Comparison of ENCODE assay signal across 9 cellular contexts in genomic region chr19:16457195-16457953, GRCh38. TPM values are rescaled to one million over a fixed set of nuclear protein-coding genes. Genes with fewer than 3 reads are reported as not detected.
DNase-seq lines count a peak whose midpoint lies in the region; ATAC-seq and TF ChIP-seq lines count a peak whose summit lies in the region.
"Had no signal": no experiment of that assay in that cellular context is flagged by ENCODE, and none has a peak within 500 bp of the region (broad histone marks: within the 10 kb centered on the region; RNA-seq: fewer than 3 reads in every experiment).

No MANE protein-coding gene starts in this region.

- H3K4me3 Mint-ChIP-seq in activated CD4-positive, alpha-beta T cell treated with anti-CD3 and anti-CD28 coated beads, Interleukin-2, amount 10 ng/mL, durations not matched to agents 7 days and 5 days: no peak overlapping the region

- H3K4me3 ChIP-seq in H7 (ENCODE audit: insufficient read depth, low read depth, low read length) (no peak overlapping the region), gastrocnemius medialis (peak overlapping the region; percentile 15 to 41 (median 34))

- no peaks in the 10 kb centered on the region for H3K9me3 ChIP-seq in gastrocnemius medialis

- H3K4me1 Mint-ChIP-seq in activated CD4-positive, alpha-beta T cell treated with anti-CD3 and anti-CD28 coated beads, Interleukin-2, amount 10 ng/mL, durations not matched to agents 7 days and 5 days: peaks cover 21% of the 10 kb centered on the region

- no peak for TF ChIP-seq CTCF in gastrocnemius medialis (IDR thresholded peaks at IDR 0.05 in 4 of 5, conservative IDR thresholded peaks at IDR 0.05 in 1 of 5)

- CTCF ChIA-PET in activated CD4-positive, alpha-beta T cell treated with anti-CD3 and anti-CD28 coated beads, Interleukin-2, amount 10 ng/mL, durations not matched to agents 7 days and 5 days (lab: Charles Lee): interaction anchor here (1.2 to 1.5 kb wide), 2 partner anchors 11 to 124 kb away, joined by 3 to 4 read pairs; no protein-coding TSS in a partner anchor

- H3K27ac ChIP-seq in gastrocnemius medialis: peak overlapping the region; percentile 91 to 99 (median 96)

- no peaks in the 10 kb centered on the region for H3K27me3 Mint-ChIP-seq in activated CD4-positive, alpha-beta T cell treated with anti-CD3 and anti-CD28 coated beads, Interleukin-2, amount 10 ng/mL, durations not matched to agents 7 days and 5 days

- TF ChIP-seq POLR2A in gastrocnemius medialis (IDR thresholded peaks at IDR 0.05): peak in 1 of 2 donors; percentile 27

- POLR2A ChIA-PET in activated CD4-positive, alpha-beta T cell treated with anti-CD3 and anti-CD28 coated beads, Interleukin-2, amount 10 ng/mL, durations not matched to agents 7 days and 5 days (lab: Charles Lee): no interaction called here

- H3K9me3 Mint-ChIP-seq in activated CD4-positive, alpha-beta T cell treated with anti-CD3 and anti-CD28 coated beads, Interleukin-2, amount 10 ng/mL, durations not matched to agents 7 days and 5 days: no peaks in the 10 kb centered on the region

- no peaks in the 10 kb centered on the region for H3K27me3 ChIP-seq in H7 (ENCODE audit: control insufficient read depth, insufficient read depth, low read length)
- H3K27me3 ChIP-seq in gastrocnemius medialis: no peaks in the 10 kb centered on the region

- intact Hi-C loops in left cardiac atrium (cut with DNase I): no loop called here
- intact Hi-C loops in gastrocnemius medialis (cut with DNase I; ENCODE audit: low total_unique reads): loop anchor here (5.0 kb wide), 1 partner anchor 125 kb away; no protein-coding TSS in a partner anchor

- no peaks in the 10 kb centered on the region for H3K36me3 Mint-ChIP-seq in activated CD4-positive, alpha-beta T cell treated with anti-CD3 and anti-CD28 coated beads, Interleukin-2, amount 10 ng/mL, durations not matched to agents 7 days and 5 days (ENCODE audit: low read depth)

- H3K36me3 ChIP-seq in H7 (replicated peaks; ENCODE audit: control insufficient read depth, insufficient read depth, low read length) (no peaks in the 10 kb centered on the region), gastrocnemius medialis (no peaks in the 10 kb centered on the region)

- peak; percentile 31 to 54 for ATAC-seq in left cardiac atrium
- ATAC-seq in gastrocnemius medialis: peak; percentile 19 to 26
- no peak for ATAC-seq in HG03159 (IDR thresholded peaks at IDR 0.05; ENCODE audit: unreplicated experiment)
- ATAC-seq in GM18520 (IDR thresholded peaks at IDR 0.05; ENCODE audit: unreplicated experiment): no peak

- in situ Hi-C loops in gastrocnemius medialis (cut with MboI; ENCODE audit: low sequenced_read_pairs in 4 of 4): loop anchor here in 2 of 4 donors (25.0 kb wide), 1 partner anchor 1580 kb away; no protein-coding TSS in a partner anchor

- H3K4me1 ChIP-seq in gastrocnemius medialis: peaks cover 84 to 95% of the 10 kb centered on the region in 2 donors

- H3K27ac Mint-ChIP-seq in activated CD4-positive, alpha-beta T cell treated with anti-CD3 and anti-CD28 coated beads, Interleukin-2, amount 10 ng/mL, durations not matched to agents 7 days and 5 days: peak overlapping the region; percentile 39

- peak; percentile 63 for DNase-seq in A172 (ENCODE audit: low spot score)
- peak; percentile 62 for DNase-seq in H7
- no peak for DNase-seq in activated CD4-positive, alpha-beta T cell treated with anti-CD3 and anti-CD28 coated beads, Interleukin-2, amount 10 ng/mL, durations not matched to agents 7 days and 5 days
- peak; percentile 48 for DNase-seq in left cardiac atrium
- peak in 1 of 2 donors; percentile 71 for DNase-seq in gastrocnemius medialis
- no peak for DNase-seq in DMS153 (lab: John Stamatoyannopoulos, UW)

RNA-seq across cellular contexts. Expression of gene EPS15L1, which starts 14.4 kb away (rescaled TPM):
- 9.4 and 12.3 TPM in 2 replicates for total RNA-seq in A172 (2014; rRNA removed; shearing (Covaris generic))
- 12.3 and 13.1 TPM in 2 replicates for total RNA-seq in H7 (2014; rRNA removed; shearing (Covaris generic))
- 10 to 100 TPM; 33.3 to 39.1 TPM for total RNA-seq in activated CD4-positive, alpha-beta T cell treated with anti-CD3 and anti-CD28 coated beads, Interleukin-2, amount 10 ng/mL, durations not matched to agents 7 days and 5 days
- total RNA-seq in left cardiac atrium (10 to 100 TPM; 59.9 to 67.4 TPM), gastrocnemius medialis (10 to 100 TPM; 52.5 to 61.7 (median 59.7) TPM)

RNA-seq across cellular contexts. Expression of gene CALR3, which starts 38.6 kb away (rescaled TPM):
- total RNA-seq in A172 (2014; rRNA removed; shearing (Covaris generic)): not detected in 2 replicates
- total RNA-seq in H7 (2014; rRNA removed; shearing (Covaris generic)): 0.52 and 0.97 TPM in 2 replicates
- total RNA-seq in activated CD4-positive, alpha-beta T cell treated with anti-CD3 and anti-CD28 coated beads, Interleukin-2, amount 10 ng/mL, durations not matched to agents 7 days and 5 days: not detected
- total RNA-seq in left cardiac atrium: not detected
- total RNA-seq in gastrocnemius medialis: not detected
- total RNA-seq: subcutaneous adipose tissue had no signal

RNA-seq across cellular contexts. Expression of gene C19orf44, which starts 38.8 kb away (rescaled TPM):
- 3.4 and 4.2 TPM in 2 replicates for total RNA-seq in A172 (2014; rRNA removed; shearing (Covaris generic))
- total RNA-seq in H7 (2014; rRNA removed; shearing (Covaris generic)): 3.6 and 4.7 TPM in 2 replicates
- 1 to 10 TPM; 3.1 to 3.9 TPM for total RNA-seq in activated CD4-positive, alpha-beta T cell treated with anti-CD3 and anti-CD28 coated beads, Interleukin-2, amount 10 ng/mL, durations not matched to agents 7 days and 5 days
- total RNA-seq in left cardiac atrium (1 to 10 TPM; 2.4 to 3.8 TPM), gastrocnemius medialis (1 to 10 TPM; 4.1 to 7.1 (median 5.0) TPM)

Comparison
In these comparisons a context has a peak if more than half of its experiments do, and no peak if none do; other contexts are left out.
1. DNase-seq: peak in A172 (single experiment), H7 (single experiment) and left cardiac atrium (single experiment); none in activated CD4-positive, alpha-beta T cell treated with anti-CD3 and anti-CD28 coated beads, Interleukin-2, amount 10 ng/mL, durations not matched to agents 7 days and 5 days (single experiment) and DMS153 (single experiment).
2. ATAC-seq: peak in left cardiac atrium (2 of 2) and gastrocnemius medialis (2 of 2); none in HG03159 (single experiment) and GM18520 (single experiment).